Comparison of ENCODE assay signal across 15 cellular contexts in the genomic region with DNA sequence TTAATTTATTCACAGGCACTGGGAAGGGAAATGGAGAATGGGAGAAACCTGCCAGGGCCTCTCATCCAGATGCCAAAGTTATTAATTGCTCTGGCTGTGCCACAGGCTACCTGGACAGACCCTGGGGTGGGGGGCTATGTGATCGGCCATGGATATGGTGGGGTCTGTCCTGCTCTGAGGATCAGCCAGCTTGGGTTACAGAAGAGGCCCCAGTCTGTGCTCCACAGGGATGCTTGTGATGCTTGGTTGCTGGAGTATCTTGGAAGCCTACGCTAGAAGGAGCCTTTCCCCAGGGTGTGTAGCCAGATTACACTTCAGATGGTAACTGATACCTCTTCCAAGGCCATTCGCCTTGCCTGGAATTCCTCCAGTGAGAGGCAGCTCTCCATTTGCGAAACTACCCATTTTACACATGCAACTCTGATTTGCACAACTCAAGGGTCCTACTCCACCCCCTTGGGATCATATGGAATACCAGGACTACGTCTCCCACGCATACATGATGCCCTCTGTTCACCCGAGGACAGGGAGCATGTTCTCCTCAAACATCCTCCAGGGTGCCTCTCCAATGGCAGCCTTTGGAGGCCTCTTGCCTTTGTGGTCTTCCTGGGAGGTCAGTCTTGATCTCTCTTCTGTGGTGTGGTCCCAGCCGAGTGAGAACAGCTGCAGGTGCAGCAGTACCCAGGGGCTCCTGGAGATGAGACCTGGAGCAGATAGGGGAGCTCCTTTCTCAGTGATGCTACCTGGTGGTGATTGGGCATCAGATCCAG.
DNase-seq lines count a peak whose midpoint lies in the region; TF ChIP-seq lines count a peak whose summit lies in the region.
"Had no signal": no experiment of that assay in that cellular context is flagged by ENCODE, and none has a peak within 500 bp of the region (broad histone marks: within the 10 kb centered on the region; RNA-seq: fewer than 3 reads in every experiment).

No MANE protein-coding gene starts in this region.

- intact Hi-C loops in MCF 10A (cut with micrococcal nuclease) = no loop called here

- no peaks in the 10 kb centered on the region for H3K9me3 ChIP-seq in smooth muscle cell (replicated peaks; ENCODE audit: low read depth)
- H3K9me3 ChIP-seq: BE2C, HAP-1 had no signal

- no peaks in the 10 kb centered on the region for H3K36me3 ChIP-seq in smooth muscle cell (ENCODE audit: low read depth)
- H3K36me3 ChIP-seq: BE2C, HAP-1 had no signal

- POLR2A ChIA-PET in MCF 10A (lab: Yijun Ruan, JAX) = no interaction called here

- no peaks in the 10 kb centered on the region for H3K4me1 ChIP-seq in smooth muscle cell (ENCODE audit: low read depth)
- H3K4me1 ChIP-seq: A549, BE2C, HAP-1 had no signal

- H3K27me3 Mint-ChIP-seq in osteocyte (ENCODE audit: unreplicated experiment) (no peaks in the 10 kb centered on the region), MCF 10A (ENCODE audit: insufficient read depth, unreplicated experiment) (no peaks in the 10 kb centered on the region)

- H3K79me2 ChIP-seq in smooth muscle cell (ENCODE audit: low read depth) = no peaks in the 10 kb centered on the region

- DNase-seq in D341Med (ENCODE audit: low spot score) (peak; percentile 6), coronary artery (ENCODE audit: low spot score) (peak; percentile 45), islet precursor cell (peak; percentile 32), osteocyte (ENCODE audit: extremely low spot score, unreplicated experiment) (peak; percentile 56), MCF 10A (ENCODE audit: unreplicated experiment) (no peak), smooth muscle cell (lab: John Stamatoyannopoulos, UW; ENCODE audit: unreplicated experiment) (no peak)
- DNase-seq in activated T-cell treated with anti-CD3 and anti-CD28 coated beads, Interleukin-2, amount 50 U/mL, for 48 hours = no peak
- DNase-seq: BE2C; CD4-positive, alpha-beta memory T cell; DND-41; GF-D8; GOT3 had no signal

- no peaks in the 10 kb centered on the region for H3K4me1 Mint-ChIP-seq in osteocyte (ENCODE audit: unreplicated experiment)
- H3K4me1 Mint-ChIP-seq in MCF 10A (ENCODE audit: insufficient read depth, unreplicated experiment) = no peaks in the 10 kb centered on the region
- H3K4me1 Mint-ChIP-seq: CD4-positive, alpha-beta memory T cell had no signal

- H3K4me3 ChIP-seq in coronary artery = no peak overlapping the region
- no peak overlapping the region for H3K4me3 ChIP-seq in smooth muscle cell
- H3K4me3 ChIP-seq: A549, HAP-1 had no signal

- H3K27ac Mint-ChIP-seq in osteocyte (ENCODE audit: unreplicated experiment) (no peak overlapping the region), MCF 10A (ENCODE audit: low read depth, unreplicated experiment) (no peak overlapping the region)
- H3K27ac Mint-ChIP-seq: CD4-positive, alpha-beta memory T cell had no signal

- no peak overlapping the region for H3K4me2 ChIP-seq in smooth muscle cell
- H3K4me2 ChIP-seq: A549 had no signal

- H3F3A ChIP-seq in smooth muscle cell (ENCODE audit: low read depth) = no peaks in the 10 kb centered on the region

- H3K36me3 Mint-ChIP-seq in osteocyte (ENCODE audit: unreplicated experiment) (no peaks in the 10 kb centered on the region), MCF 10A (ENCODE audit: insufficient read depth, unreplicated experiment) (no peaks in the 10 kb centered on the region)
- H3K36me3 Mint-ChIP-seq: CD4-positive, alpha-beta memory T cell had no signal

- H3K27me3 ChIP-seq in smooth muscle cell (ENCODE audit: low read depth) = no peaks in the 10 kb centered on the region
- H3K27me3 ChIP-seq: BE2C had no signal

- no TSS peak for BruUV-seq in MCF 10A (replicated peaks; lab: Mats Ljungman, UMichigan)

- H3K9me3 Mint-ChIP-seq in osteocyte (ENCODE audit: unreplicated experiment) (peaks cover 15% of the 10 kb centered on the region), MCF 10A (ENCODE audit: unreplicated experiment) (peaks cover 43% of the 10 kb centered on the region)

- H3K4me3 Mint-ChIP-seq in osteocyte (ENCODE audit: unreplicated experiment) = no peak overlapping the region
- H3K4me3 Mint-ChIP-seq in MCF 10A (ENCODE audit: unreplicated experiment) = no peak overlapping the region
- H3K4me3 Mint-ChIP-seq: CD4-positive, alpha-beta memory T cell had no signal

- no peak for TF ChIP-seq CTCF in coronary artery (IDR thresholded peaks at IDR 0.05)
- TF ChIP-seq CTCF in osteocyte (IDR thresholded peaks at IDR 0.05) = no peak
- no peak for TF ChIP-seq CTCF in MCF 10A (IDR thresholded peaks at IDR 0.05; ENCODE audit: unreplicated experiment)
- no peak for TF ChIP-seq CTCF in smooth muscle cell (IDR thresholded peaks at IDR 0.05; ENCODE audit: borderline replicate concordance, insufficient read depth, poor library complexity, severe bottlenecking)

- 91% methylated on average over 8 of the region's 8 CpGs for WGBS in smooth muscle cell (ENCODE audit: low lambda C conversion rate)

- no peaks in the 10 kb centered on the region for H4K20me1 ChIP-seq in smooth muscle cell (ENCODE audit: low read depth)

- no peak overlapping the region for H2AFZ ChIP-seq in smooth muscle cell (ENCODE audit: low read depth)

- H3K9ac ChIP-seq in smooth muscle cell (ENCODE audit: low read depth) = no peak overlapping the region

- no peak overlapping the region for H3K27ac ChIP-seq in coronary artery
- H3K27ac ChIP-seq in smooth muscle cell (ENCODE audit: low read depth) = no peak overlapping the region
- H3K27ac ChIP-seq: A549, C4-2B had no signal

- CTCF ChIA-PET in MCF 10A (lab: Yijun Ruan, JAX) = no interaction called here

Comparison
In these comparisons a context has a peak if more than half of its experiments do, and no peak if none do; other contexts are left out.
1. DNase-seq: peak in D341Med (single experiment), coronary artery (single experiment), islet precursor cell (single experiment) and osteocyte (single experiment); none in MCF 10A (single experiment), activated T-cell treated with anti-CD3 and anti-CD28 coated beads, Interleukin-2, amount 50 U/mL, for 48 hours (0 of 2) and smooth muscle cell (single experiment).